ENCODE assay signal across 8 cellular contexts in genomic region chr1:86741947-86742572, GRCh38. TPM values are rescaled to one million over a fixed set of nuclear protein-coding genes. Genes with fewer than 3 reads are reported as not detected.
DNase-seq lines count a peak whose midpoint lies in the region; ATAC-seq, FAIRE-seq and TF ChIP-seq lines count a peak whose summit lies in the region.

No MANE protein-coding gene starts in this region.

- H3K27ac ChIP-seq in kidney (ENCODE audit: low read depth in 2 of 2, low read length in 2 of 2) = no peak overlapping the region
- H3K27ac ChIP-seq in thyroid gland = no peak overlapping the region

- 55 to 57% methylated on average over 6 of the region's 6 CpGs for WGBS in thyroid gland, 2 donors

- FAIRE-seq in kidney (lab: Jason Lieb, UNC) = no peak

- H3K9ac ChIP-seq in kidney (ENCODE audit: low read length in 2 of 2) = no peak overlapping the region

- no peaks in the 10 kb centered on the region for H3K4me1 ChIP-seq in kidney (ENCODE audit: control insufficient read depth in 1 of 2, insufficient read depth in 1 of 2, low read depth in 1 of 2, low read length in 2 of 2)
- peaks cover 0 to 8% of the 10 kb centered on the region in 2 donors for H3K4me1 ChIP-seq in thyroid gland

- H3K27me3 ChIP-seq in thyroid gland = no peaks in the 10 kb centered on the region

- TF ChIP-seq POLR2A in thyroid gland (IDR thresholded peaks at IDR 0.05) = no peak

- peak; percentile 48 for TF ChIP-seq CTCF in kidney (IDR thresholded peaks at IDR 0.05; ENCODE audit: borderline replicate concordance, extremely low read depth, insufficient read depth)
- TF ChIP-seq CTCF in thyroid gland (IDR thresholded peaks at IDR 0.05) = peak in 4 of 6 experiments; percentile 16 to 60 (median 39)

- H3K9me3 ChIP-seq in kidney (ENCODE audit: control insufficient read depth in 1 of 2, low read length in 2 of 2) (no peaks in the 10 kb centered on the region), thyroid gland (no peaks in the 10 kb centered on the region)

- peak; percentile 40 for ATAC-seq in Right ventricle myocardium superior (ENCODE audit: poor library complexity)
- ATAC-seq in Right ventricle myocardium inferior = no peak
- ATAC-seq in GM21515 (IDR thresholded peaks at IDR 0.05; ENCODE audit: unreplicated experiment) = no peak

- peaks cover 25 to 27% of the 10 kb centered on the region in 2 donors for H3K36me3 ChIP-seq in kidney (ENCODE audit: control insufficient read depth in 1 of 2, insufficient read depth in 2 of 2, low read length in 2 of 2)
- peaks cover 28% of the 10 kb centered on the region in 2 donors for H3K36me3 ChIP-seq in thyroid gland

- no peak overlapping the region for H3K4me3 ChIP-seq in kidney (ENCODE audit: low read length in 2 of 2)
- no peak overlapping the region for H3K4me3 ChIP-seq in thyroid gland (replicated peaks in 1 of 3)

- intact Hi-C loops in Right ventricle myocardium superior (cut with DNase I) (no loop called here), Right ventricle myocardium inferior (cut with DNase I) (loop anchor here (1.0 to 10.0 kb wide), 2 partner anchors 37 to 237 kb away; no protein-coding TSS in a partner anchor), kidney (cut with DNase I) (no loop called here), thyroid gland (cut with DNase I) (no loop called here)

- DNase-seq in Right ventricle myocardium superior = no peak
- DNase-seq in Right ventricle myocardium inferior (ENCODE audit: missing footprints) = no peak
- peak; percentile 39 to 45 for DNase-seq in NCI-H446 (lab: John Stamatoyannopoulos, UW)
- DNase-seq in amniotic epithelial cell (ENCODE audit: low read depth) = peak; percentile 42
- DNase-seq in kidney = no peak
- peak in 1 of 2 donors; percentile 12 for DNase-seq in thyroid gland
- DNase-seq in GDM1 (lab: John Stamatoyannopoulos, UW) = no peak

RNA-seq across cellular contexts. Expression of gene SH3GLB1, which starts 37.7 kb away (rescaled TPM):
- total RNA-seq in Right ventricle myocardium superior (120 TPM), Right ventricle myocardium inferior (132 TPM), kidney (79.7 TPM), thyroid gland (10 to 100 TPM; 45.1 to 75.6 (median 58.1) TPM)
- 47.9 TPM for polyA plus RNA-seq in kidney (ENCODE audit: insufficient read depth, low read depth, low replicate concordance)

Comparison
In these comparisons a context has a peak if more than half of its experiments do, and no peak if none do; other contexts are left out.
1. DNase-seq: peak in NCI-H446 (2 of 2) and amniotic epithelial cell (single experiment); none in Right ventricle myocardium superior (single experiment), Right ventricle myocardium inferior (single experiment), kidney (single experiment) and GDM1 (single experiment).